ENCODE assay signal across 2 cellular contexts in the genomic region with DNA sequence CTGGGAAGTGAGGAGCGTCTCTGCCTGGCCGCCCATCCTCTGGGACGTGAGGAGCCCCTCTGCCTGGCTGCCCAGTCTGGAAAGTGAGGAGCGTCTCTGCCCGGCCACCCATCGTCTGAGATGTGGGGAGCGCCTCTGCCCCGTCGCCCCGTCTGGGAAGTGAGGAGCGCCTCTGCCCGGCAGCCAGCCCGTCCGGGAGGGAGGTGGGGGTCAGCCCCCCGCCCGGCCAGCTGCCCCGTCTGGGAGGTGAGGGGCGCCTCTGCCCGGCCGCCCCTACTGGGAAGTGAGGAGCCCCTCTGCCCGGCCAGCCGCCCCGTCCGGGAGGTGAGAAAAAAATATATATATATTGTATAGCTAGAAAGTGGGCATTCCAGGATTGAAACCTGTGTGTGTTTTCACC. TPM values are rescaled to one million over a fixed set of nuclear protein-coding genes. Genes with fewer than 3 reads are reported as not detected.
"Had no signal": no experiment of that assay in that cellular context is flagged by ENCODE, and none has a peak within 500 bp of the region (broad histone marks: within the 10 kb centered on the region; RNA-seq: fewer than 3 reads in every experiment).

No MANE protein-coding gene starts in this region.

RNA-seq across cellular contexts. Expression of gene LHFPL4, which starts 6.4 kb away (rescaled TPM):
- total RNA-seq: GM23248, HFFc6 had no signal
